Comparison of ENCODE assay signal across 14 cellular contexts in the genomic region with DNA sequence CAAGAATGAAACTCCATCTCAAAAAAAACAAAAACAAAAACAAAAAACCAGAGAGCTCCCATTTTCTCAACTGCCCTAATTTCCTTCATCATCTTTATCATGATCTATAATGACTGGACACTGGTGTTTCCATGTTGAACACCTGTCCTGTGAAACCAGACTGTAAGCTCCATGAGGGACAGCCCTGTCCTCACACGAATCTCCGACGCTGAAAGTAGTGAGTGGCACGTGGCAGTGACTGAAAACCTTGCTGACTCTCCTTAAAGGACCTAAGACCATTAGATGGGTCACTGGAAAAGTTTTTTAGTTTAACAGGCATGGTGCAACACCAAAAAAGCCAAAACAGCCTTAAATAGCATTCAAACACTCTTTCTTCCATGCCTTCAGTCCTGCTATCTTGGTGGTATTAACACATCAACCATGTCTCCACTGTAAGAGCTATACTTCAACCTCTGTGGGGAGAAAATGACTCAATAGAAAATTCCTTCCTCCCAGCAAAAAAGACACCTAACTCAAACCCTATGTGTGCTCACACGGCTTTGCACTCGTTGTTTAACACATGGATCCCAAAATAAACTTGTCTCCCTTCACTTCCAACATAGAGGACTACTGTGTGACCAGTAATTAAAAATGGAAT. TPM values are rescaled to one million over a fixed set of nuclear protein-coding genes. Genes with fewer than 3 reads are reported as not detected.
DNase-seq lines count a peak whose midpoint lies in the region; TF ChIP-seq lines count a peak whose summit lies in the region.
"Had no signal": no experiment of that assay in that cellular context is flagged by ENCODE, and none has a peak within 500 bp of the region (broad histone marks: within the 10 kb centered on the region; RNA-seq: fewer than 3 reads in every experiment).

No MANE protein-coding gene starts in this region.

- peaks cover 0 to under 1% (median 0%) of the 10 kb centered on the region in 3 donors for H3K27me3 ChIP-seq in stomach
- H3K27me3 ChIP-seq: thyroid gland had no signal

- H3K36me3 Mint-ChIP-seq in mesothelial cell of epicardium, result peaks cover 23% of the 10 kb centered on the region

- intact Hi-C loops in OCI-LY7 (cut with micrococcal nuclease; ENCODE audit: unreplicated experiment) (loop anchor here (10.0 kb wide), 2 partner anchors 318 to 612 kb away; no protein-coding TSS in a partner anchor), stomach (cut with DNase I; ENCODE audit: low total_unique reads) (loop anchor here (10.0 kb wide), 1 partner anchor 242 kb away; no protein-coding TSS in a partner anchor)

- peak overlapping the region; percentile 44 for H3K4me3 Mint-ChIP-seq in mesothelial cell of epicardium

- no peaks in the 10 kb centered on the region for H3K9me2 ChIP-seq in OCI-LY7 (ENCODE audit: insufficient read depth, low read length)

- H3K36me3 ChIP-seq in OCI-LY7 (ENCODE audit: insufficient read depth, low read length), result peaks cover 25% of the 10 kb centered on the region
- H3K36me3 ChIP-seq in stomach, result peaks cover 6 to 17% (median 16%) of the 10 kb centered on the region in 4 donors

- H3K4me1 ChIP-seq in OCI-LY7 (ENCODE audit: insufficient read depth, low read length, poor library complexity, severe bottlenecking), result peaks cover 12% of the 10 kb centered on the region
- H3K4me1 ChIP-seq in stomach, result peaks cover 0 to 30% (median 21%) of the 10 kb centered on the region in 4 donors

- TF ChIP-seq CTCF in AG09309 (IDR thresholded peaks at IDR 0.05; ENCODE audit: control insufficient read depth, insufficient read depth, low read depth, low read length, missing control alignments) (no peak), astrocyte of the spinal cord (IDR thresholded peaks at IDR 0.05; ENCODE audit: low read depth, low read length) (no peak), mesothelial cell of epicardium (IDR thresholded peaks at IDR 0.05; ENCODE audit: unreplicated experiment) (no peak), OCI-LY7 (conservative IDR thresholded peaks at IDR 0.05; ENCODE audit: low read length) (no peak), stomach (IDR thresholded peaks at IDR 0.05) (no peak)

- H4K20me1 ChIP-seq in OCI-LY7 (ENCODE audit: insufficient read depth, low read length), result no peaks in the 10 kb centered on the region

- H3K9me3 ChIP-seq in OCI-LY7 (ENCODE audit: low read length) (no peaks in the 10 kb centered on the region), stomach (no peaks in the 10 kb centered on the region)
- H3K9me3 ChIP-seq: Caco-2, prostate gland, thyroid gland had no signal

- H3K4me3 ChIP-seq in AG09309 (ENCODE audit: control insufficient read depth, low read depth, low read length), result no peak overlapping the region
- no peak overlapping the region for H3K4me3 ChIP-seq in astrocyte of the spinal cord (ENCODE audit: low read depth, low read length)
- no peak overlapping the region for H3K4me3 ChIP-seq in OCI-LY7 (ENCODE audit: low read depth, low read length, poor library complexity, severe bottlenecking)
- no peak overlapping the region for H3K4me3 ChIP-seq in stomach
- H3K4me3 ChIP-seq: prostate gland, thyroid gland had no signal

- no peaks in the 10 kb centered on the region for H3K79me2 ChIP-seq in OCI-LY7 (ENCODE audit: insufficient read depth, low read depth, low read length)

- WGBS in stomach, 5 donors, result 70 to 84% (median 78%) methylated on average over 6 of the region's 6 CpGs

- no peaks in the 10 kb centered on the region for H3K27me3 Mint-ChIP-seq in mesothelial cell of epicardium (ENCODE audit: low read depth)

- DNase-seq in AG09309 (ENCODE audit: low read depth) (peak; percentile 93), HCEC 1CT (peak; percentile 18), astrocyte of the spinal cord (ENCODE audit: low read depth, low spot score) (peak; percentile 77), mesothelial cell of epicardium (ENCODE audit: low spot score in 2 of 2, unreplicated experiment in 2 of 2) (no peak), occipital lobe (lab: John Stamatoyannopoulos, UW) (no peak), NCI-H1436 treated with DMSO at 0.1 percent for 48 hours (lab: John Stamatoyannopoulos, UW) (no peak), OCI-LY7 (ENCODE audit: low spot score) (no peak), stomach (no peak)
- DNase-seq: Caco-2, cerebellar nuclear complex, NCI-H1092 treated with DMSO at 0.1 percent for 48 hours, NCI-H82, thyroid gland had no signal

- H3K9me3 Mint-ChIP-seq in mesothelial cell of epicardium, result no peaks in the 10 kb centered on the region

- TF ChIP-seq POLR2A in stomach (IDR thresholded peaks at IDR 0.05), result no peak

- BruUV-seq in OCI-LY7 (replicated peaks; lab: Mats Ljungman, UMichigan), result no TSS peak

- CTCF ChIA-PET in OCI-LY7 (lab: Charles Lee; ENCODE audit: unreplicated experiment), result no interaction called here

- H3K4me2 ChIP-seq in OCI-LY7 (ENCODE audit: low read length), result no peak overlapping the region

- no peak overlapping the region for H3K27ac ChIP-seq in OCI-LY7 (ENCODE audit: low read depth, low read length, poor library complexity, severe bottlenecking)
- no peak overlapping the region for H3K27ac ChIP-seq in stomach

- H3K27ac Mint-ChIP-seq in mesothelial cell of epicardium, result peak overlapping the region; percentile 93

- in situ Hi-C loops in astrocyte of the spinal cord (cut with HindIII; ENCODE audit: low sequenced_read_pairs), result no loop called here

- H2AFZ ChIP-seq in OCI-LY7 (ENCODE audit: low read length), result no peak overlapping the region

- H3K4me1 Mint-ChIP-seq in mesothelial cell of epicardium, result peaks cover 48% of the 10 kb centered on the region

- POLR2A ChIA-PET in OCI-LY7 (lab: Charles Lee), result interaction anchor here (0.5 to 0.6 kb wide), 2 partner anchors 58 to 258 kb away, joined by 3 to 7 read pairs; no protein-coding TSS in a partner anchor

- no peak for TF ChIP-seq EP300 in stomach (IDR thresholded peaks at IDR 0.05)

RNA-seq across cellular contexts. Expression of a gene that starts 8.3 kb away (rescaled TPM):
- total RNA-seq in mesothelial cell of epicardium, result 84.6 to 88.7 TPM (median 87.8 TPM) in 3 replicates
- total RNA-seq in occipital lobe, result 33.1 TPM
- 5.2 and 8.5 TPM in 2 replicates for total RNA-seq in OCI-LY7 (2014; rRNA removed; shearing (Covaris generic))
- 8.2 and 8.5 TPM in 2 replicates for total RNA-seq in OCI-LY7 (2022)
- 10 to 100 TPM in 4 of 5 donors, 1 to 10 TPM in 1; 4.1 to 46.9 (median 25.3) TPM for total RNA-seq in stomach
- polyA plus RNA-seq in stomach, result 1 to 10 TPM; 2.7 to 3.3 (median 3.2) TPM

Comparison
In these comparisons a context has a peak if more than half of its experiments do, and no peak if none do; other contexts are left out.
1. DNase-seq: peak in AG09309 (single experiment), HCEC 1CT (single experiment) and astrocyte of the spinal cord (single experiment); none in mesothelial cell of epicardium (0 of 2), occipital lobe (single experiment), NCI-H1436 treated with DMSO at 0.1 percent for 48 hours (single experiment), OCI-LY7 (single experiment) and stomach (single experiment).